8 cellular contexts compared by ENCODE assay signal in genomic region chr4:1856920-1857699, GRCh38. TPM values are rescaled to one million over a fixed set of nuclear protein-coding genes. Genes with fewer than 3 reads are reported as not detected.
DNase-seq lines count a peak whose midpoint lies in the region; ATAC-seq and TF ChIP-seq lines count a peak whose summit lies in the region.

No MANE protein-coding gene starts in this region.

- H3K36me3 ChIP-seq in RWPE2 (ENCODE audit: low read depth) (peaks cover 11% of the 10 kb centered on the region), esophagus muscularis mucosa (peaks cover 0 to 7% (median 0%) of the 10 kb centered on the region in 4 donors)

- no peaks in the 10 kb centered on the region for H3K27me3 Mint-ChIP-seq in natural killer cell (ENCODE audit: low read depth in 2 of 2)

- no peaks in the 10 kb centered on the region for H3K9me3 Mint-ChIP-seq in natural killer cell

- no peaks in the 10 kb centered on the region for H3K36me3 Mint-ChIP-seq in natural killer cell

- 81% methylated on average over 7 of the region's 33 CpGs for whole genome bisulfite sequencing in esophagus muscularis mucosa

- no peak for TF ChIP-seq POLR2A in esophagus muscularis mucosa (IDR thresholded peaks at IDR 0.05; ENCODE audit: low read depth)

- H3K27ac Mint-ChIP-seq in natural killer cell: peak overlapping the region in 1 of 2 donors; percentile 67

- H3K4me1 Mint-ChIP-seq in natural killer cell: peaks cover 24 to 36% of the 10 kb centered on the region in 2 donors

- H3K9me3 ChIP-seq in RWPE2 (ENCODE audit: severe bottlenecking) (no peaks in the 10 kb centered on the region), esophagus muscularis mucosa (no peaks in the 10 kb centered on the region)

- peak overlapping the region; percentile 94 for H3K4me3 ChIP-seq in GM12864 (ENCODE audit: low read depth, low read length)
- peak overlapping the region; percentile 73 for H3K4me3 ChIP-seq in RWPE2 (ENCODE audit: severe bottlenecking)
- H3K4me3 ChIP-seq in esophagus muscularis mucosa: peak overlapping the region; percentile 67 to 92 (median 78)

- no peak for TF ChIP-seq EP300 in esophagus muscularis mucosa (IDR thresholded peaks at IDR 0.05)

- TF ChIP-seq CTCF in GM12864 (IDR thresholded peaks at IDR 0.05; ENCODE audit: low read depth, low read length, missing control alignments) (no peak), RWPE2 (IDR thresholded peaks at IDR 0.05; ENCODE audit: poor library complexity, severe bottlenecking) (no peak), esophagus muscularis mucosa (IDR thresholded peaks at IDR 0.05) (no peak), natural killer cell (IDR thresholded peaks at IDR 0.05) (no peak)

- intact Hi-C loops in esophagus muscularis mucosa (cut with DNase I) (loop anchor here (5.0 kb wide), 1 partner anchor 40 kb away; no protein-coding TSS in a partner anchor), natural killer cell (cut with micrococcal nuclease) (loop anchor here (1.0 to 5.0 kb wide), 3 partner anchors 14 to 135 kb away; partner anchors contain the start of genes NSD2, TACC3 and TMEM129)

- peaks cover 2% of the 10 kb centered on the region for H3K4me1 ChIP-seq in RWPE2 (ENCODE audit: insufficient read depth, poor library complexity, severe bottlenecking)
- peaks cover 32 to 53% (median 41%) of the 10 kb centered on the region in 4 donors for H3K4me1 ChIP-seq in esophagus muscularis mucosa

- DNase-seq in GM12864 (ENCODE audit: low read depth) (no peak), RWPE2 (ENCODE audit: low spot score) (no peak), esophagus muscularis mucosa (ENCODE audit: extremely low spot score) (no peak), natural killer cell (no peak), NCI-H226 (no peak), COLO829 (ENCODE audit: low spot score) (no peak)
- no peak for DNase-seq in activated CD8-positive, alpha-beta memory T cell treated with anti-CD3 and anti-CD28 coated beads for 24 hours
- DNase-seq in stimulated activated CD4-positive, alpha-beta T cell treated with anti-CD3 and anti-CD28 coated beads, Interleukin-15, amount 100 ng/mL, for 24 hours: no peak

- H3K27me3 ChIP-seq in RWPE2 (ENCODE audit: insufficient read depth, poor library complexity, severe bottlenecking) (no peaks in the 10 kb centered on the region), esophagus muscularis mucosa (peaks cover 0 to 2% (median under 1%) of the 10 kb centered on the region in 4 donors)

- peak; percentile 4; the same call in 1 of the 3 replicates for ATAC-seq in RWPE2 (ENCODE audit: low read depth)
- no peak for ATAC-seq in natural killer cell

- peak overlapping the region; percentile 81 for H3K4me3 Mint-ChIP-seq in natural killer cell

- H3K27ac ChIP-seq in RWPE2 (ENCODE audit: poor library complexity, severe bottlenecking) (peak overlapping the region; percentile 50), esophagus muscularis mucosa (replicated peaks in 1 of 4) (peak overlapping the region; percentile 73 to 96 (median 90))

RNA-seq across cellular contexts. Expression of gene LETM1, which starts 1.2 kb away (rescaled TPM):
- 10 to 100 TPM; 23.7 to 34.7 (median 33.3) TPM for total RNA-seq in esophagus muscularis mucosa
- total RNA-seq in natural killer cell: 10 to 100 TPM; 40.4 to 56.5 (median 55.7) TPM

RNA-seq across cellular contexts. Expression of gene NSD2, which starts 14.1 kb away (rescaled TPM):
- total RNA-seq in esophagus muscularis mucosa: 10 to 100 TPM; 31.8 to 44.2 (median 37.5) TPM
- 10 to 100 TPM; 36.4 to 51.0 (median 48.3) TPM for total RNA-seq in natural killer cell
